In the genomic region with DNA sequence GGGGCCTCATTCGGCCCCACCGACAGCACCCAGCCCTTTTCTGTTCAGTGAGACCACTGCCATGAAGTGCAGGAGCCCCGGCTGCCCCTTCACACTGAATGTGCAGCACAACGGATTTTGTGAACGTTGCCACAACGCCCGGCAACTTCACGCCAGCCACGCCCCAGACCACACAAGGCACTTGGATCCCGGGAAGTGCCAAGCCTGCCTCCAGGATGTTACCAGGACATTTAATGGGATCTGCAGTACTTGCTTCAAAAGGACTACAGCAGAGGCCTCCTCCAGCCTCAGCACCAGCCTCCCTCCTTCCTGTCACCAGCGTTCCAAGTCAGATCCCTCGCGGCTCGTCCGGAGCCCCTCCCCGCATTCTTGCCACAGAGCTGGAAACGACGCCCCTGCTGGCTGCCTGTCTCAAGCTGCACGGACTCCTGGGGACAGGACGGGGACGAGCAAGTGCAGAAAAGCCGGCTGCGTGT, we compare ENCODE assay signal across 11 cellular contexts. TPM values are rescaled to one million over a fixed set of nuclear protein-coding genes. Genes with fewer than 3 reads are reported as not detected.
A peak's percentile ranks its signal among the peaks of the same experiment; 100 is the strongest.
DNase-seq lines count a peak whose midpoint lies in the region; ATAC-seq and TF ChIP-seq lines count a peak whose summit lies in the region.
"Had no signal": no experiment of that assay in that cellular context is flagged by ENCODE, and none has a peak within 500 bp of the region (broad histone marks: within the 10 kb centered on the region; RNA-seq: fewer than 3 reads in every experiment).

No MANE protein-coding gene starts in this region.

- TF ChIP-seq CTCF in AG10803 (conservative IDR thresholded peaks at IDR 0.05; ENCODE audit: low read length) (peak; percentile 28), H9 (conservative IDR thresholded peaks at IDR 0.05) (peak; percentile 67), OCI-LY7 (conservative IDR thresholded peaks at IDR 0.05; ENCODE audit: low read length) (no peak)

- WGBS in H9 (ENCODE audit: extremely low coverage, insufficient read length, low lambda C conversion rate) = no CpG with 5 or more reads among the region's 23 CpGs

- H3K9me2 ChIP-seq in OCI-LY7 (ENCODE audit: insufficient read depth, low read length) = no peaks in the 10 kb centered on the region

- H3K4me1 ChIP-seq in H9 (ENCODE audit: insufficient read depth, low read length) = peaks cover 5% of the 10 kb centered on the region; the same call in 1 of the 2 replicates
- peaks cover 6% of the 10 kb centered on the region for H3K4me1 ChIP-seq in OCI-LY7 (ENCODE audit: insufficient read depth, low read length, poor library complexity, severe bottlenecking)

- CTCF ChIA-PET in OCI-LY7 (lab: Charles Lee; ENCODE audit: unreplicated experiment) = no interaction called here

- POLR2A ChIA-PET in OCI-LY7 (lab: Charles Lee) = no interaction called here

- no peaks in the 10 kb centered on the region for H3K23me2 ChIP-seq in H9 (ENCODE audit: insufficient read length, low read depth, low read length, poor library complexity, severe bottlenecking)

- no peak overlapping the region for H2BK15ac ChIP-seq in H9 (ENCODE audit: low read depth, low read length)

- H3T11ph ChIP-seq in H9 (ENCODE audit: low read length) = no peak overlapping the region

- ATAC-seq in effector memory CD8-positive, alpha-beta T cell (replicated peaks) = no peak
- ATAC-seq in natural killer cell treated with Interleukin-12 subunit alpha and Interleukin-12 subunit beta and Interleukin-15 and Interleukin-18, amount 100 ng/mL, for 72 hours = no peak
- no peak for ATAC-seq in GM18511 (IDR thresholded peaks at IDR 0.05; ENCODE audit: unreplicated experiment)
- ATAC-seq: mucosa of descending colon, Panc1 had no signal

- no peak overlapping the region for H2BK5ac ChIP-seq in H9 (ENCODE audit: insufficient read length, low read length)

- no peak overlapping the region for H3K4me3 ChIP-seq in AG10803 (ENCODE audit: low read length)
- no peak overlapping the region for H3K4me3 ChIP-seq in OCI-LY7 (ENCODE audit: low read depth, low read length, poor library complexity, severe bottlenecking)
- H3K4me3 ChIP-seq: mucosa of descending colon had no signal

- peaks cover 0 to 30% (median 0%) of the 10 kb centered on the region in 3 experiments; a peak in 4 of 7 replicates for H3K36me3 Mint-ChIP-seq in H9 (ENCODE audit: insufficient read depth in 1 of 3, low read depth in 3 of 3)
- H3K36me3 Mint-ChIP-seq in effector memory CD8-positive, alpha-beta T cell (ENCODE audit: insufficient read depth) = peaks cover 100% of the 10 kb centered on the region
- peaks cover 38% of the 10 kb centered on the region for H3K36me3 Mint-ChIP-seq in natural killer cell treated with Interleukin-12 subunit alpha and Interleukin-12 subunit beta and Interleukin-15 and Interleukin-18, amount 100 ng/mL, for 72 hours

- H3K79me1 ChIP-seq in H9 (ENCODE audit: insufficient read depth, low read depth, low read length, poor library complexity, severe bottlenecking) = no peaks in the 10 kb centered on the region

- H3K4me2 ChIP-seq in H9 (ENCODE audit: insufficient read depth, insufficient read length, low read length) (no peak overlapping the region), OCI-LY7 (ENCODE audit: low read length) (no peak overlapping the region)

- no peak overlapping the region for H3K4ac ChIP-seq in H9 (ENCODE audit: low read depth, low read length)

- H2AFZ ChIP-seq in H9 (ENCODE audit: low read length) (no peak overlapping the region), OCI-LY7 (ENCODE audit: low read length) (no peak overlapping the region)

- intact Hi-C loops in OCI-LY7 (cut with micrococcal nuclease; ENCODE audit: unreplicated experiment) = no loop called here

- no peak overlapping the region for H3K18ac ChIP-seq in H9 (ENCODE audit: insufficient read length, low read depth, low read length)

- H3K4me1 Mint-ChIP-seq in H9 = peaks cover 18 to 24% of the 10 kb centered on the region in 2 experiments
- H3K4me1 Mint-ChIP-seq in effector memory CD8-positive, alpha-beta T cell (ENCODE audit: low read depth in 2 of 2) = peaks cover 31 to 39% of the 10 kb centered on the region in 2 donors
- H3K4me1 Mint-ChIP-seq in natural killer cell treated with Interleukin-12 subunit alpha and Interleukin-12 subunit beta and Interleukin-15 and Interleukin-18, amount 100 ng/mL, for 72 hours (ENCODE audit: low read depth in 2 of 2) = peaks cover 54 to 56% of the 10 kb centered on the region in 2 donors

- H3K27me3 ChIP-seq in H9 (ENCODE audit: insufficient read depth, low read length) = no peaks in the 10 kb centered on the region

- H3K9ac ChIP-seq in H9 (ENCODE audit: extremely low read depth, insufficient read length, low read length) = no peak overlapping the region

- no TSS peak for BruUV-seq in OCI-LY7 (replicated peaks; lab: Mats Ljungman, UMichigan)

- H3K56ac ChIP-seq in H9 (ENCODE audit: insufficient read length, low read depth, low read length) = no peak overlapping the region

- H3K4me3 Mint-ChIP-seq in H9 = 0 out of 5 replicates have a peak overlapping the region, but pooled peaks of 1 of the 2 experiments have one; percentile 35
- peak overlapping the region; percentile 60 to 80 for H3K4me3 Mint-ChIP-seq in effector memory CD8-positive, alpha-beta T cell
- no peak overlapping the region for H3K4me3 Mint-ChIP-seq in natural killer cell treated with Interleukin-12 subunit alpha and Interleukin-12 subunit beta and Interleukin-15 and Interleukin-18, amount 100 ng/mL, for 72 hours

- H4K8ac ChIP-seq in H9 (replicated peaks; ENCODE audit: insufficient read length, low read depth, low read length) = no peak overlapping the region

- H3K9me3 ChIP-seq in H9 (ENCODE audit: control insufficient read depth, low read depth, low read length) = no peaks in the 10 kb centered on the region
- H3K9me3 ChIP-seq in OCI-LY7 (ENCODE audit: low read length) = no peaks in the 10 kb centered on the region
- H3K9me3 ChIP-seq: mucosa of descending colon had no signal

- H3K36me3 ChIP-seq in OCI-LY7 (ENCODE audit: insufficient read depth, low read length) = peaks cover 90% of the 10 kb centered on the region

- no peak for DNase-seq in AG10803 (ENCODE audit: low read depth)
- peak; percentile 89 for DNase-seq in H9
- peak; percentile 43 to 49 (median 44) for DNase-seq in effector memory CD8-positive, alpha-beta T cell
- DNase-seq in natural killer cell treated with Interleukin-12 subunit alpha and Interleukin-12 subunit beta and Interleukin-15 and Interleukin-18, amount 100 ng/mL, for 72 hours (ENCODE audit: low spot score) = no peak
- no peak for DNase-seq in OCI-M1 (lab: John Stamatoyannopoulos, UW)
- no peak for DNase-seq in OCI-LY7 (ENCODE audit: low spot score)
- no peak for DNase-seq in globus pallidus (ENCODE audit: low spot score)
- DNase-seq: DMS79 treated with DMSO at 0.1 percent for 48 hours had no signal

- H3K14ac ChIP-seq in H9 (ENCODE audit: insufficient read depth, low read length) = no peak overlapping the region

- H2BK120ac ChIP-seq in H9 (ENCODE audit: low read depth, low read length, poor library complexity, severe bottlenecking) = no peak overlapping the region

- no peak overlapping the region for H3K23ac ChIP-seq in H9 (ENCODE audit: insufficient read length, low read depth, low read length)

- H3K27ac ChIP-seq in H9 (ENCODE audit: insufficient read length, low read depth, low read length) (no peak overlapping the region), OCI-LY7 (ENCODE audit: low read depth, low read length, poor library complexity, severe bottlenecking) (no peak overlapping the region)

- no peak overlapping the region for H4K5ac ChIP-seq in H9 (ENCODE audit: insufficient read length, low read depth, low read length)

- H2AK5ac ChIP-seq in H9 (ENCODE audit: insufficient read length, low read length) = no peak overlapping the region

- no peak overlapping the region for H2BK20ac ChIP-seq in H9 (ENCODE audit: low read depth, low read length, poor library complexity, severe bottlenecking)

- no peak overlapping the region for H4K91ac ChIP-seq in H9 (ENCODE audit: insufficient read length, low read depth, low read length)

- no peak overlapping the region for H3K27ac Mint-ChIP-seq in H9
- peak overlapping the region; percentile 97 to 100 for H3K27ac Mint-ChIP-seq in effector memory CD8-positive, alpha-beta T cell
- peak overlapping the region; percentile 83 to 97 for H3K27ac Mint-ChIP-seq in natural killer cell treated with Interleukin-12 subunit alpha and Interleukin-12 subunit beta and Interleukin-15 and Interleukin-18, amount 100 ng/mL, for 72 hours

- no peaks in the 10 kb centered on the region for H4K20me1 ChIP-seq in H9 (ENCODE audit: control insufficient read depth, insufficient read depth, insufficient read length)
- no peaks in the 10 kb centered on the region for H4K20me1 ChIP-seq in OCI-LY7 (ENCODE audit: insufficient read depth, low read length)

- H3K79me2 ChIP-seq in H9 (ENCODE audit: insufficient read depth, low read length) (no peaks in the 10 kb centered on the region), OCI-LY7 (ENCODE audit: insufficient read depth, low read depth, low read length) (peaks cover under 1% of the 10 kb centered on the region; the same call in 1 of the 2 replicates)

- peaks cover 5% of the 10 kb centered on the region; the same call in 1 of the 2 replicates for H3K27me3 Mint-ChIP-seq in H9 (ENCODE audit: low read depth)
- no peaks in the 10 kb centered on the region for H3K27me3 Mint-ChIP-seq in effector memory CD8-positive, alpha-beta T cell
- H3K27me3 Mint-ChIP-seq in natural killer cell treated with Interleukin-12 subunit alpha and Interleukin-12 subunit beta and Interleukin-15 and Interleukin-18, amount 100 ng/mL, for 72 hours = no peaks in the 10 kb centered on the region

- H3K9me3 Mint-ChIP-seq in H9 = no peaks in the 10 kb centered on the region
- peaks cover 0 to 2% of the 10 kb centered on the region in 2 donors for H3K9me3 Mint-ChIP-seq in effector memory CD8-positive, alpha-beta T cell
- H3K9me3 Mint-ChIP-seq in natural killer cell treated with Interleukin-12 subunit alpha and Interleukin-12 subunit beta and Interleukin-15 and Interleukin-18, amount 100 ng/mL, for 72 hours = no peaks in the 10 kb centered on the region

- H2BK12ac ChIP-seq in H9 (ENCODE audit: insufficient read length, low read depth, low read length) = no peak overlapping the region

RNA-seq across cellular contexts. Expression of gene TNFAIP3, which starts 11.8 kb away (rescaled TPM):
- total RNA-seq in H9 (2021) = 3.7 and 5.6 TPM in 2 replicates
- total RNA-seq in natural killer cell treated with Interleukin-12 subunit alpha and Interleukin-12 subunit beta and Interleukin-15 and Interleukin-18, amount 100 ng/mL, for 72 hours = 100 to 1,000 TPM; 121 to 244 TPM
- total RNA-seq in OCI-LY7 (2014; rRNA removed; shearing (Covaris generic)) = 7.0 and 8.8 TPM in 2 replicates
- 23.6 and 28.3 TPM in 2 replicates for total RNA-seq in OCI-LY7 (2022)

Comparison
In these comparisons a context has a peak if more than half of its experiments do, and no peak if none do; other contexts are left out.
1. DNase-seq: peak in H9 (single experiment) and effector memory CD8-positive, alpha-beta T cell (3 of 3); none in AG10803 (single experiment), natural killer cell treated with Interleukin-12 subunit alpha and Interleukin-12 subunit beta and Interleukin-15 and Interleukin-18, amount 100 ng/mL, for 72 hours (single experiment), OCI-M1 (single experiment), OCI-LY7 (single experiment) and globus pallidus (single experiment).
2. H3K27ac Mint-ChIP-seq: peak in effector memory CD8-positive, alpha-beta T cell (2 of 2) and natural killer cell treated with Interleukin-12 subunit alpha and Interleukin-12 subunit beta and Interleukin-15 and Interleukin-18, amount 100 ng/mL, for 72 hours (2 of 2); none in H9 (0 of 3).
3. RNA of gene TNFAIP3, which starts 11.8 kb away (total RNA-seq): 121 to 244 TPM in natural killer cell treated with Interleukin-12 subunit alpha and Interleukin-12 subunit beta and Interleukin-15 and Interleukin-18, amount 100 ng/mL, for 72 hours; 7.0 to 28.3 TPM in OCI-LY7 and 3.7 to 5.6 TPM in H9; every median in the first group is over 4 times any median in the second.